Comparison of ENCODE assay signal across 8 cellular contexts in genomic region chr11:44568706-44569473, GRCh38. TPM values are rescaled to one million over a fixed set of nuclear protein-coding genes. Genes with fewer than 3 reads are reported as not detected.
A peak's percentile ranks its signal among the peaks of the same experiment; 100 is the strongest.
DNase-seq lines count a peak whose midpoint lies in the region; ATAC-seq and TF ChIP-seq lines count a peak whose summit lies in the region.

No MANE protein-coding gene starts in this region.

- H3K27ac Mint-ChIP-seq in CD14-positive monocyte: peak overlapping the region; percentile 95 to 100 (median 98)

- H3K4me1 Mint-ChIP-seq in CD14-positive monocyte: peaks cover 88% of the 10 kb centered on the region

- intact Hi-C loops in CD14-positive monocyte (cut with micrococcal nuclease): loop anchor here in 1 of 2 donors (10.0 kb wide), 1 partner anchor 346 kb away; no protein-coding TSS in a partner anchor

- peak overlapping the region in 1 of 2 donors; percentile 18 for H3K4me3 ChIP-seq in cardiac fibroblast (replicated peaks in 1 of 2; ENCODE audit: low read depth in 2 of 2, low read length in 2 of 2)

- DNase-seq in CD14-positive monocyte (ENCODE audit: low spot score) (peak; percentile 97), HS-27A (ENCODE audit: low read depth) (peak; percentile 81), cardiac fibroblast (ENCODE audit: low read depth in 2 of 2) (peak; percentile 86 to 95), medulla oblongata (ENCODE audit: extremely low spot score) (peak; percentile 84), ecto neural progenitor cell (ENCODE audit: low spot score) (no peak)
- DNase-seq in stimulated activated CD8-positive, alpha-beta memory T cell treated with anti-CD3 and anti-CD28 coated beads, Interleukin-2, amount 100 ng/mL, for 48 hours (ENCODE audit: low read depth in 2 of 2): peak; percentile 80 to 82

- no peak for TF ChIP-seq CTCF in CD14-positive monocyte (IDR thresholded peaks at IDR 0.05)
- TF ChIP-seq CTCF in cardiac fibroblast (IDR thresholded peaks at IDR 0.05; ENCODE audit: low read depth, low read length): no peak

- peaks cover 0 to 7% (median 2%) of the 10 kb centered on the region in 3 donors for H3K27me3 Mint-ChIP-seq in CD14-positive monocyte (ENCODE audit: low read depth in 3 of 3)

- H3K4me3 Mint-ChIP-seq in CD14-positive monocyte: peak overlapping the region; percentile 65 to 71

- peak; percentile 32 for ATAC-seq in GM21360 (IDR thresholded peaks at IDR 0.05; ENCODE audit: unreplicated experiment)
- peak; percentile 77 to 78 for ATAC-seq in activated CD4-positive, CD25-positive, alpha-beta regulatory T cell treated with anti-CD3 and anti-CD28 coated beads, Interleukin-2, amount 50 U/mL, for 24 hours

- H3K9me3 Mint-ChIP-seq in CD14-positive monocyte: peaks cover 0 to 1% (median 0%) of the 10 kb centered on the region in 7 donors

- H3K36me3 Mint-ChIP-seq in CD14-positive monocyte: peaks cover 16 to 43% of the 10 kb centered on the region in 2 donors

RNA-seq across cellular contexts. Expression of gene CD82, which starts 3.4 kb away (rescaled TPM):
- 10 to 100 TPM; 43.0 to 89.0 TPM for polyA plus RNA-seq in CD14-positive monocyte
